In the genomic region with DNA sequence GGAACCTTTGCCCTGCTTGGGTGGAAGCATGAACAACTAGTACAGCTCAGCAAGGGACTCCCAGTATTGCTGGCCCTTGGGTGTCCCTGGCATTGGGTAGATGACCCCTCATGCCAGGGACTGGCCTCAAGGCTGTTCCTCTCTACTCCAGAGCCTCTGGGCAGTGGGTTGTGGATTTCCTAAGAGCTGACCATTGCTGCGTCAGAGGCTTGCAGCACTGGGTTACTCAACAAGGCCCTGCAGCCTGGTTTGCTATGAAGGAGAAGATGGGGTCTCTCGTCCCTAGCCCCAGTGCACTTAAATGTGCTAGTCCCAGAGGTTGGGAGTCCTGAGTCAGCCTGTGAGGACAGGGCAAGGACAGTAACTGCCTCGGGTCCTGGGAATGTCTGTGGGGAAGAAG, we compare ENCODE assay signal across 10 cellular contexts. TPM values are rescaled to one million over a fixed set of nuclear protein-coding genes. Genes with fewer than 3 reads are reported as not detected.
DNase-seq lines count a peak whose midpoint lies in the region; ATAC-seq, FAIRE-seq and TF ChIP-seq lines count a peak whose summit lies in the region.
"Had no signal": no experiment of that assay in that cellular context is flagged by ENCODE, and none has a peak within 500 bp of the region (broad histone marks: within the 10 kb centered on the region; RNA-seq: fewer than 3 reads in every experiment).

No MANE protein-coding gene starts in this region.

- in situ Hi-C loops in HepG2 (cut with HindIII; ENCODE audit: extremely low pct_ligation_motif_present, low pct_unique_long_range_greater_than_20kb) = no loop called here

- H3K9me3 Mint-ChIP-seq in naive thymus-derived CD8-positive, alpha-beta T cell = no peaks in the 10 kb centered on the region

- DNase-seq in HepG2 (ENCODE audit: low spot score) (no peak), coronary artery (ENCODE audit: low spot score) (no peak), aorta (peak in 1 of 2 donors; percentile 72), T1000 (lab: John Stamatoyannopoulos, UW) (no peak), HTR-8/SVneo (ENCODE audit: insufficient read length, low spot score) (no peak)
- DNase-seq in naive thymus-derived CD8-positive, alpha-beta T cell = no peak
- no peak for DNase-seq in stimulated activated CD4-positive, alpha-beta T cell treated with anti-CD3 and anti-CD28 coated beads, Interleukin-15, amount 100 ng/mL, for 24 hours
- DNase-seq: foreskin keratinocyte, KG1 had no signal

- TF ChIP-seq RAD21 in liver (IDR thresholded peaks at IDR 0.05) = no peak
- no peak for TF ChIP-seq RAD21 in HepG2 (CRISPR knock-in tag; IDR thresholded peaks at IDR 0.05)

- H3K79me2 ChIP-seq in HepG2 (ENCODE audit: insufficient read depth, low read length) = no peaks in the 10 kb centered on the region

- H3K27me3 ChIP-seq in liver (ENCODE audit: control insufficient read depth in 4 of 4, insufficient read depth in 4 of 4, low read length in 3 of 4) (no peaks in the 10 kb centered on the region), HepG2 (ENCODE audit: control insufficient read depth in 1 of 2, insufficient read depth in 2 of 2, low read length in 2 of 2) (peaks cover 3 to 31% of the 10 kb centered on the region in 2 experiments; a peak in 4 of 5 replicates), aorta (ENCODE audit: control insufficient read depth in 1 of 2, insufficient read depth in 2 of 2, low read length in 1 of 2) (no peaks in the 10 kb centered on the region)
- H3K27me3 ChIP-seq: foreskin keratinocyte had no signal

- H3K4me1 ChIP-seq in liver (ENCODE audit: control insufficient read depth in 4 of 4, insufficient read depth in 4 of 4, low read length in 3 of 4) (peaks cover 8 to 26% (median 12%) of the 10 kb centered on the region in 4 donors), HepG2 (ENCODE audit: insufficient read depth, low read length) (peaks cover 37% of the 10 kb centered on the region), aorta (ENCODE audit: control insufficient read depth in 1 of 2, insufficient read depth in 2 of 2, low read length in 2 of 2) (peaks cover 0 to 10% of the 10 kb centered on the region in 2 donors)

- CTCF ChIA-PET in HepG2 (lab: Yijun Ruan, JAX; ENCODE audit: low intra/inter-chr PET ratio, low total read pairs) = no interaction called here

- H3K36me3 ChIP-seq in liver (ENCODE audit: control insufficient read depth in 4 of 4, insufficient read depth in 3 of 4, low read depth in 1 of 4, low read length in 3 of 4) (no peaks in the 10 kb centered on the region), HepG2 (replicated peaks in 1 of 2; ENCODE audit: control insufficient read depth in 1 of 2, insufficient read depth in 2 of 2, low read length in 2 of 2) (no peaks in the 10 kb centered on the region), aorta (ENCODE audit: control insufficient read depth in 1 of 2, insufficient read depth in 2 of 2, low read length in 1 of 2) (no peaks in the 10 kb centered on the region)

- H3K9ac ChIP-seq in liver (ENCODE audit: low read depth in 1 of 2, low read length in 2 of 2) = peak overlapping the region in 1 of 2 donors; percentile 0
- H3K9ac ChIP-seq in HepG2 (ENCODE audit: insufficient read depth, low read depth, low read length) = no peak overlapping the region

- peak overlapping the region; percentile 80 to 98 (median 95) for H3K27ac Mint-ChIP-seq in naive thymus-derived CD8-positive, alpha-beta T cell

- peaks cover 0 to 38% (median 14%) of the 10 kb centered on the region in 3 donors for H3K36me3 Mint-ChIP-seq in naive thymus-derived CD8-positive, alpha-beta T cell

- peak overlapping the region in 1 of 3 donors; percentile 3 for H3K4me3 ChIP-seq in liver (ENCODE audit: low read depth in 1 of 3, low read length in 3 of 3)
- H3K4me3 ChIP-seq in HepG2 (replicated peaks in 1 of 3; ENCODE audit: insufficient read depth in 1 of 3, low read depth in 2 of 3, low read length in 3 of 3) = no peak overlapping the region
- peak overlapping the region; percentile 78 for H3K4me3 ChIP-seq in coronary artery
- no peak overlapping the region for H3K4me3 ChIP-seq in aorta (ENCODE audit: low read length in 2 of 2)

- H3K4me2 ChIP-seq in HepG2 (ENCODE audit: low read depth, low read length) = no peak overlapping the region

- TF ChIP-seq EP300 in HepG2 (IDR thresholded peaks at IDR 0.05; ENCODE audit: low read depth in 2 of 2, low read length in 2 of 2) (no peak), HepG2 (CRISPR knock-in tag; IDR thresholded peaks at IDR 0.05; ENCODE audit: borderline replicate concordance) (no peak)

- POLR2A ChIA-PET in HepG2 (lab: Yijun Ruan, JAX) = no interaction called here
- POLR2A ChIA-PET in naive thymus-derived CD8-positive, alpha-beta T cell (lab: Charles Lee) = interaction anchor here (0.9 to 25.4 kb wide), 6 partner anchors 9 to 445 kb away, joined by 3 to 1679 read pairs (median 56); a partner anchor contains a TSS

- H3K4me3 Mint-ChIP-seq in naive thymus-derived CD8-positive, alpha-beta T cell = peak overlapping the region; percentile 82 to 99 (median 94)

- TF ChIP-seq POLR2A in HepG2 (IDR thresholded peaks at IDR 0.05; ENCODE audit: insufficient read depth in 1 of 2, low read depth in 2 of 2, low read length in 2 of 2) = no peak

- intact Hi-C loops in HepG2 (cut with micrococcal nuclease; ENCODE audit: unreplicated experiment) (loop anchor here (5.0 kb wide), 1 partner anchor 42 kb away; no protein-coding TSS in a partner anchor), aorta (cut with DNase I) (loop anchor here in 1 of 2 donors (5.0 kb wide), 1 partner anchor 158 kb away; no protein-coding TSS in a partner anchor)

- FAIRE-seq in HepG2 (lab: Jason Lieb, UNC) (no peak), HTR-8/SVneo (lab: Jason Lieb, UNC) (no peak)

- ATAC-seq in HepG2 (no peak), aorta (ENCODE audit: low FRiP score) (no peak)
- no peak for ATAC-seq in naive thymus-derived CD8-positive, alpha-beta T cell
- ATAC-seq: foreskin keratinocyte had no signal

- H2AFZ ChIP-seq in HepG2 (ENCODE audit: low read length) = no peak overlapping the region

- TF ChIP-seq CTCF in liver (IDR thresholded peaks at IDR 0.05; ENCODE audit: low read depth, low read length, missing input control) (no peak), HepG2 (CRISPR knock-in tag; IDR thresholded peaks at IDR 0.05) (no peak), coronary artery (IDR thresholded peaks at IDR 0.05) (no peak)

- H3K4me1 Mint-ChIP-seq in naive thymus-derived CD8-positive, alpha-beta T cell = peaks cover 36 to 90% (median 74%) of the 10 kb centered on the region in 4 donors

- H3K27ac ChIP-seq in liver (ENCODE audit: low read depth in 1 of 2, low read length in 2 of 2) (peak overlapping the region; percentile 33 to 74), HepG2 (ENCODE audit: extremely low read length, insufficient read depth, low read length) (no peak overlapping the region), coronary artery (peak overlapping the region; percentile 94 to 96), aorta (ENCODE audit: low read depth in 1 of 2, low read length in 2 of 2) (peak overlapping the region; percentile 14 to 98)
- H3K27ac ChIP-seq: foreskin keratinocyte had no signal

- BruUV-seq in HepG2 (replicated peaks; lab: Mats Ljungman, UMichigan) = no TSS peak

- H3K27me3 Mint-ChIP-seq in naive thymus-derived CD8-positive, alpha-beta T cell = no peaks in the 10 kb centered on the region

- WGBS in liver = 87% methylated on average over 3 of the region's 3 CpGs
- 0% methylated on average over 1 of the region's 3 CpGs for WGBS in HepG2 (ENCODE audit: low lambda C conversion rate)
- WGBS in aorta, 2 donors = 88 to 90% methylated on average over 3 of the region's 3 CpGs

- H3K9me3 ChIP-seq in liver (ENCODE audit: control insufficient read depth in 4 of 4, low read length in 3 of 4) = no peaks in the 10 kb centered on the region
- H3K9me3 ChIP-seq in HepG2 (ENCODE audit: low read length) = no peaks in the 10 kb centered on the region
- H3K9me3 ChIP-seq in aorta (ENCODE audit: control insufficient read depth, low read length) = no peaks in the 10 kb centered on the region

- no peaks in the 10 kb centered on the region for H4K20me1 ChIP-seq in HepG2 (ENCODE audit: insufficient read depth, low read length)

RNA-seq across cellular contexts. Expression of a gene that starts 2.5 kb away (rescaled TPM):
- total RNA-seq in liver (10 to 100 TPM; 11.3 to 12.2 TPM), HepG2 (2016; rRNA removed; fragmentation: Illumina TruSeq; extraction: Trizol) (0.36 and 0.44 TPM in 2 replicates), aorta (100 to 1,000 TPM in 1 of 2 donors, 10 to 100 TPM in 1; 91.8 to 123 TPM)
- polyA plus RNA-seq in liver (10 to 100 TPM in 1 of 2 donors, 1 to 10 TPM in 1; 7.2 to 10.3 TPM), HepG2 (2011; rRNA removed) (3.2 and 3.8 TPM in 2 replicates), aorta (10 to 100 TPM; 44.7 to 48.0 TPM)
- 0.26 TPM in 1 of 2 replicates, not detected in the other for total RNA-seq in HepG2 (2016; cell fraction: cytosol; rRNA removed; fragmentation: Illumina TruSeq; extraction: Trizol; ENCODE audit: low read depth)
- total RNA-seq in HepG2 (2016; cell fraction: insoluble cytoplasmic fraction; rRNA removed; fragmentation: Illumina TruSeq; extraction: Trizol) = 0.41 TPM in 1 of 2 replicates, not detected in the other
- 0.14 TPM in 1 of 2 replicates, not detected in the other for total RNA-seq in HepG2 (2016; cell fraction: membrane; rRNA removed; fragmentation: Illumina TruSeq; extraction: Trizol)
- 0.16 and 0.19 TPM in 2 replicates for total RNA-seq in HepG2 (2016; cell fraction: nucleus; rRNA removed; fragmentation: Illumina TruSeq; extraction: Trizol)
- polyA plus RNA-seq in HepG2 (2011; cell fraction: cytosol; rRNA removed) = 2.2 and 3.9 TPM in 2 replicates
- 2.1 and 3.3 TPM in 2 replicates for polyA plus RNA-seq in HepG2 (2011; cell fraction: nucleus; rRNA removed)
- 0.35 and 0.81 TPM in 2 replicates for polyA plus RNA-seq in HepG2 (2012)
- polyA plus RNA-seq in HepG2 (2016; cell fraction: cytosol; fragmentation: Illumina TruSeq; extraction: Trizol; ENCODE audit: low read depth) = 0.18 and 0.35 TPM in 2 replicates
- polyA plus RNA-seq in HepG2 (2016; cell fraction: insoluble cytoplasmic fraction; fragmentation: Illumina TruSeq; extraction: Trizol; ENCODE audit: low read depth) = 0.23 TPM in 1 of 2 replicates, not detected in the other
- polyA plus RNA-seq in HepG2 (2016; cell fraction: membrane; fragmentation: Illumina TruSeq; extraction: Trizol; ENCODE audit: low read depth) = 0.14 and 0.38 TPM in 2 replicates
- 0.32 and 1.1 TPM in 2 replicates for polyA plus RNA-seq in HepG2 (2016; cell fraction: nucleus; fragmentation: Illumina TruSeq; extraction: Trizol; ENCODE audit: insufficient read depth, low read depth)
- polyA minus RNA-seq in HepG2 (2011; rRNA and poly(A)+ RNA removed; ENCODE audit: low replicate concordance) = 4.6 and 6.5 TPM in 2 replicates
- polyA minus RNA-seq in HepG2 (2011; cell fraction: cytosol; rRNA and poly(A)+ RNA removed) = 3.0 and 4.5 TPM in 2 replicates
- 1.9 and 2.3 TPM in 2 replicates for polyA minus RNA-seq in HepG2 (2011; cell fraction: nucleus; rRNA and poly(A)+ RNA removed)
- total RNA-seq in naive thymus-derived CD8-positive, alpha-beta T cell = 100 to 1,000 TPM; 102 to 114 TPM
- 100 to 1,000 TPM; 211 to 343 (median 262) TPM for polyA plus RNA-seq in naive thymus-derived CD8-positive, alpha-beta T cell

RNA-seq across cellular contexts. Expression of a gene that starts 51.2 kb away (rescaled TPM):
- total RNA-seq in liver (under 1 TPM in 1 of 2 donors, not detected in 1; under 0.01 TPM), HepG2 (2016; rRNA removed; fragmentation: Illumina TruSeq; extraction: Trizol) (not detected in 2 replicates), aorta (under 1 TPM; 0.36 to 0.42 TPM)
- polyA plus RNA-seq in liver (under 1 TPM in 1 of 2 donors, not detected in 1; 0.07 TPM), HepG2 (2011; rRNA removed) (not detected in 2 replicates), aorta (not detected)
- not detected in 2 replicates for total RNA-seq in HepG2 (2016; cell fraction: cytosol; rRNA removed; fragmentation: Illumina TruSeq; extraction: Trizol; ENCODE audit: low read depth)
- not detected in 2 replicates for total RNA-seq in HepG2 (2016; cell fraction: insoluble cytoplasmic fraction; rRNA removed; fragmentation: Illumina TruSeq; extraction: Trizol)
- not detected in 2 replicates for total RNA-seq in HepG2 (2016; cell fraction: membrane; rRNA removed; fragmentation: Illumina TruSeq; extraction: Trizol)
- not detected in 2 replicates for total RNA-seq in HepG2 (2016; cell fraction: nucleus; rRNA removed; fragmentation: Illumina TruSeq; extraction: Trizol)
- not detected in 2 replicates for polyA plus RNA-seq in HepG2 (2011; cell fraction: cytosol; rRNA removed)
- polyA plus RNA-seq in HepG2 (2011; cell fraction: nucleus; rRNA removed) = not detected in 2 replicates
- polyA plus RNA-seq in HepG2 (2012) = not detected in 2 replicates
- polyA plus RNA-seq in HepG2 (2016; cell fraction: cytosol; fragmentation: Illumina TruSeq; extraction: Trizol; ENCODE audit: low read depth) = not detected in 2 replicates
- polyA plus RNA-seq in HepG2 (2016; cell fraction: insoluble cytoplasmic fraction; fragmentation: Illumina TruSeq; extraction: Trizol; ENCODE audit: low read depth) = not detected in 2 replicates
- polyA plus RNA-seq in HepG2 (2016; cell fraction: membrane; fragmentation: Illumina TruSeq; extraction: Trizol; ENCODE audit: low read depth) = not detected in 2 replicates
- not detected in 2 replicates for polyA plus RNA-seq in HepG2 (2016; cell fraction: nucleus; fragmentation: Illumina TruSeq; extraction: Trizol; ENCODE audit: insufficient read depth, low read depth)
- polyA minus RNA-seq in HepG2 (2011; rRNA and poly(A)+ RNA removed; ENCODE audit: low replicate concordance) = not detected in 2 replicates
- not detected in 2 replicates for polyA minus RNA-seq in HepG2 (2011; cell fraction: cytosol; rRNA and poly(A)+ RNA removed)
- not detected in 2 replicates for polyA minus RNA-seq in HepG2 (2011; cell fraction: nucleus; rRNA and poly(A)+ RNA removed)
- under 1 TPM; 0.21 to 0.25 TPM for total RNA-seq in naive thymus-derived CD8-positive, alpha-beta T cell
- under 1 TPM in 1 of 3 donors, not detected in 2; 0.10 TPM for polyA plus RNA-seq in naive thymus-derived CD8-positive, alpha-beta T cell
- total RNA-seq: foreskin keratinocyte had no signal
- polyA plus RNA-seq: foreskin keratinocyte had no signal

Comparison
In these comparisons a context has a peak if more than half of its experiments do, and no peak if none do; other contexts are left out.
1. RNA of a gene that starts 2.5 kb away (total RNA-seq): 91.8 to 123 TPM in aorta and 102 to 114 TPM in naive thymus-derived CD8-positive, alpha-beta T cell; 11.3 to 12.2 TPM in liver and 0.14 to 0.44 TPM in HepG2; every median in the first group is over 4 times any median in the second.